In genomic region chr3:44198957-44199269, GRCh38 we compare ENCODE assay signal across 1 cellular context.
TF ChIP-seq lines count a peak whose summit lies in the region.

No MANE protein-coding gene starts in this region.

TF ChIP-seq in GM12878, 131 proteins besides CTCF, POLR2A, EP300 and RAD21:
- no peak for TF ChIP-seq ZBTB4 (CRISPR knock-in tag; IDR thresholded peaks at IDR 0.05)
- TF ChIP-seq NR2F1 (conservative IDR thresholded peaks at IDR 0.05): no peak
- no peak for TF ChIP-seq YY1 (IDR thresholded peaks at IDR 0.05; ENCODE audit: low read depth, low read length)
- no peak for TF ChIP-seq TCF3 (IDR thresholded peaks at IDR 0.05; ENCODE audit: borderline replicate concordance, insufficient read depth, low read depth, low read length)
- TF ChIP-seq NR2C1 (IDR thresholded peaks at IDR 0.05): no peak
- TF ChIP-seq SMAD5 (IDR thresholded peaks at IDR 0.05; ENCODE audit: low read depth): no peak
- no peak for TF ChIP-seq TARDBP (IDR thresholded peaks at IDR 0.05; ENCODE audit: borderline replicate concordance)
- no peak for TF ChIP-seq FOXK2 (IDR thresholded peaks at IDR 0.05)
- no peak for TF ChIP-seq ESRRA (IDR thresholded peaks at IDR 0.05; ENCODE audit: low read length)
- TF ChIP-seq POLR2AphosphoS5 (IDR thresholded peaks at IDR 0.05; ENCODE audit: low read length): no peak
- TF ChIP-seq SMAD1 (IDR thresholded peaks at IDR 0.05; ENCODE audit: low read depth, partially characterized antibody): no peak
- no peak for TF ChIP-seq MEF2A (IDR thresholded peaks at IDR 0.05; ENCODE audit: insufficient read depth, low read depth, low read length)
- no peak for TF ChIP-seq IRF4 (IDR thresholded peaks at IDR 0.05; ENCODE audit: low read depth, low read length)
- TF ChIP-seq KLF5 (IDR thresholded peaks at IDR 0.05; ENCODE audit: partially characterized antibody): no peak
- TF ChIP-seq ATF2 (IDR thresholded peaks at IDR 0.05; ENCODE audit: low read length): no peak
